Comparison of ENCODE assay signal across 8 cellular contexts in the genomic region with DNA sequence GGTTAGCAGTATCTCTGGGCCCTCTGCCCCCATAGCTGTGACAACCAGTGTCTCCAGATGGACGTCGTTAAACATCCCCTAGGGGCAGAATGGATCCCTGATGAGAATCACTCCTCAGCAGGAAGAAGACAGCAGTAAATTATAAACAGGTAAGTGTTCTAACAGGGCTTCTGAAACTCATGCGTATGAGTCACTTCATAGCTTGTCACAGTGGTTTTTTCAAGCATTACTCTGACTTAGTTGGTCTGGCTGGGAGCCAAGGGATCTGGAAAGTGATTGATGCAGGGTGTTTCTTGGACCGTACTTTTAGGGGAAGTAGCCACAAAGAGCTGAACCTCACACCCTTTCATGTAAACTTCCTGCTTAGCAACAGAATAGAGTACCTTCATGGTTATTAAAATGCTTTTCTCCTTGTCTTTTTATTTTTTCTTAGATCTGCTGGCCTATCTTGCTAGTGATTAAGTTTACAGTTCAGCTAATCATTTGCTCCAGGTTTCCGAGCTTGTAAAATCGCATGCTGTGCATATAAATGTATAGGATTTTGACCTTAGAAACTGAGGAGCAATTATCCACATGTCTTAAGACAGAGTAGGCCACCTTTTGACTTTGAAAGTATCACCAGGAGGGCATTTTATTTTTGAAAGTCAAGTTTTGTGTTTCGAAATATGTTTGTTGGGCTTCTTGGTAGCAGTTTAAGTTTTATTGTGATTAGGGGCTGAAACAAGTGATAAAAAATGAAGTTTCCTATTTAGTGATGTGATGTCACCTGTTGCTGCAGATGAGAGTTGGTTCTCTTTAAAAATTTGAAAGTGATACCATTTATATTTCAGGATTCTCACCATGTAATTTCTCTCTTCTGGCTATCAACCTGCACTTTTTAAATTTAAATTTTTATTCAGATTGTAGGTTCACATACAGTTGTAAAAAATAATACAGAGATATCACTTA.
DNase-seq lines count a peak whose midpoint lies in the region; ATAC-seq, FAIRE-seq and TF ChIP-seq lines count a peak whose summit lies in the region.

No MANE protein-coding gene starts in this region.

- peak; percentile 25 for TF ChIP-seq CTCF in brain microvascular endothelial cell (IDR thresholded peaks at IDR 0.05; ENCODE audit: low read depth, low read length, missing control alignments)

- H3K36me3 ChIP-seq in brain microvascular endothelial cell (replicated peaks): no peaks in the 10 kb centered on the region

- ATAC-seq in GM19324 (IDR thresholded peaks at IDR 0.05; ENCODE audit: low FRiP score, unreplicated experiment): peak; percentile 93
- peak; percentile 97 for ATAC-seq in HG03139 (IDR thresholded peaks at IDR 0.05; ENCODE audit: unreplicated experiment)
- peak; percentile 8 for ATAC-seq in left lobe of liver

- H3K27ac ChIP-seq in brain microvascular endothelial cell: no peak overlapping the region

- H3K4me3 ChIP-seq in brain microvascular endothelial cell (ENCODE audit: low read depth, low read length): no peak overlapping the region

- H3K27me3 ChIP-seq in brain microvascular endothelial cell (replicated peaks): no peaks in the 10 kb centered on the region

- DNase-seq in DMS79 treated with DMSO at 0.1 percent for 48 hours (lab: John Stamatoyannopoulos, UW) (peak; percentile 22), RCC 7860 (ENCODE audit: low spot score) (peak; percentile 95), brain microvascular endothelial cell (peak; percentile 86), left lobe of liver (ENCODE audit: low spot score) (no peak)
- DNase-seq in stimulated activated CD8-positive, alpha-beta memory T cell treated with anti-CD3 and anti-CD28 coated beads, Interleukin-4, amount 100 ng/mL, for 24 hours (ENCODE audit: low read depth): peak; percentile 11
- DNase-seq in activated effector memory CD4-positive, alpha-beta T cell treated with Interleukin-2 at 50 U/mL for 16 hours: no peak

- peak; percentile 98 for FAIRE-seq in RCC 7860 (lab: Jason Lieb, UNC)

- in situ Hi-C loops in brain microvascular endothelial cell (cut with HindIII; ENCODE audit: low pct_ligation_motif_present, low sequenced_read_pairs): no loop called here

Comparison
In these comparisons a context has a peak if more than half of its experiments do, and no peak if none do; other contexts are left out.
1. DNase-seq: peak in DMS79 treated with DMSO at 0.1 percent for 48 hours (single experiment), RCC 7860 (single experiment), brain microvascular endothelial cell (single experiment) and stimulated activated CD8-positive, alpha-beta memory T cell treated with anti-CD3 and anti-CD28 coated beads, Interleukin-4, amount 100 ng/mL, for 24 hours (single experiment); none in left lobe of liver (single experiment) and activated effector memory CD4-positive, alpha-beta T cell treated with Interleukin-2 at 50 U/mL for 16 hours (single experiment).
2. ATAC-seq: peak in every context shown above with its lines; median percentile 97 in HG03139; 93 in GM19324; 8 in left lobe of liver.